28 cellular contexts compared by ENCODE assay signal in genomic region chr1:45093334-45093733, GRCh38.
"Had no signal": no experiment of that assay in that cellular context is flagged by ENCODE, and none has a peak within 500 bp of the region (broad histone marks: within the 10 kb centered on the region; RNA-seq: fewer than 3 reads in every experiment).

No MANE protein-coding gene starts in this region.

- ATAC-seq: heart right ventricle; left lobe of liver; natural killer cell; sciatic nerve; stimulated activated naive CD8-positive, alpha-beta T cell treated with anti-CD3 and anti-CD28 coated beads, Interleukin-15, amount 100 ng/mL, for 72 hours; upper lobe of right lung had no signal

- H3K79me2 ChIP-seq: parathyroid adenoma had no signal

- H3K27me3 ChIP-seq: esophagus squamous epithelium, heart right ventricle, neutrophil, suprapubic skin, transverse colon, upper lobe of right lung, uterus had no signal

- H3K27ac ChIP-seq: coronary artery, esophagus squamous epithelium, heart right ventricle, neutrophil, parathyroid adenoma, suprapubic skin, transverse colon, upper lobe of right lung, uterus had no signal

- H3K9ac ChIP-seq: parathyroid adenoma had no signal

- H2AFZ ChIP-seq: parathyroid adenoma had no signal

- H3K36me3 ChIP-seq: esophagus squamous epithelium, heart right ventricle, neutrophil, suprapubic skin, transverse colon, upper lobe of right lung, uterus had no signal

- FAIRE-seq: keratinocyte had no signal

- DNase-seq: dermis blood vessel endothelial cell; effector memory CD4-positive, alpha-beta T cell; erythroblast; esophagus squamous epithelium; foreskin melanocyte; glutamatergic neuron; heart right ventricle; hypothalamus; immature natural killer cell; natural killer cell; stimulated activated CD4-positive, alpha-beta T cell treated with anti-CD3 and anti-CD28 coated beads, Interleukin-12 subunit alpha, Interleukin-12 subunit beta, amount 100 ng/mL, for 4 hours; stimulated activated CD4-positive, alpha-beta T cell treated with anti-CD3 and anti-CD28 coated beads, Interleukin-1b, Interleukin-23, amount 100 ng/mL, for 48 hours; stimulated activated CD4-positive, alpha-beta T cell treated with anti-CD3 and anti-CD28 coated beads, Interleukin-4, amount 100 ng/mL, for 1 hour; stimulated activated CD8-positive, alpha-beta memory T cell treated with anti-CD3 and anti-CD28 coated beads, Interleukin-4, amount 100 ng/mL, for 48 hours; stimulated activated naive CD4-positive, alpha-beta T cell; stimulated activated naive CD8-positive, alpha-beta T cell treated with anti-CD3 and anti-CD28 coated beads, Interleukin-15, amount 100 ng/mL, for 72 hours; transverse colon; upper lobe of right lung; uterus had no signal

- H3K4me3 ChIP-seq: coronary artery, esophagus squamous epithelium, heart right ventricle, lung, smooth muscle cell, suprapubic skin, transverse colon, upper lobe of right lung, uterus had no signal

- H3K4me1 ChIP-seq: heart right ventricle, parathyroid adenoma, suprapubic skin, upper lobe of right lung, uterus had no signal

- H3K4me2 ChIP-seq: smooth muscle cell had no signal

- H3K9me3 ChIP-seq: esophagus squamous epithelium, heart right ventricle, neutrophil, suprapubic skin, transverse colon, upper lobe of right lung, uterus had no signal
